Comparison of ENCODE assay signal across 8 cellular contexts in the genomic region with DNA sequence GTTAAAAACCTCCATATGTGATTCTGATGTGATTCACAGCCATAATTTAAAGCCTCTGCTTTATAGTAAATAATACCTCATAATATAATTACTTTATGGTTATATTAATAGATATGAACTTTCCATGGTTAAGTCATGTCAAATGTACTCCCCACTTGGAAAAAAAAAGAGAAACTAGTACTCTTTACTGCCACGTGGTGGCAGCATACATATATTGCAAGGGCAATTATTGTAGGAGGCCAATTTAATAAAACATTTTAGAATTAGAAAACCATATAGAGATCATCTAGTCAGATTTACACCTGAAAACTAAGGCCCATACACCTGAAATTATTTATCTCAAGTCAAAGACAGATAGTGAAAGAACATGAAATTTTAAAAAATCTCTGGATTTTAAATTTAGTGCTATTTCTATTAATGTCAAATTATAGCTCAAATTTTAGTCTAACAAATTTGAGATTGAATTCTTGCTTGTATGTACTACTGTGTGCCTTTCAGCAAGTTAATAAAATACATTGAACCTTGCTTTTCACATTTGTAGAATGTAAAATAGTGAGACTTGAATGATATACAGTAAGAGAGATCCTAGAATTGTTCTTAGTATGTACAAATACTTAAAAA.
DNase-seq lines count a peak whose midpoint lies in the region; ATAC-seq and TF ChIP-seq lines count a peak whose summit lies in the region.

No MANE protein-coding gene starts in this region.

- DNase-seq in AG04450 (ENCODE audit: low read depth, low spot score) (no peak), GM03348 (ENCODE audit: low spot score) (peak; percentile 29), KBM-7 (peak; percentile 19), fibroblast of villous mesenchyme (ENCODE audit: low read depth) (peak; percentile 45), spleen (no peak), GOT3 (lab: John Stamatoyannopoulos, UW) (no peak)

- no peaks in the 10 kb centered on the region for H3K4me1 ChIP-seq in spleen

- no peaks in the 10 kb centered on the region for H3F3A ChIP-seq in SU-DHL-6 (ENCODE audit: insufficient read depth)

- WGBS in spleen, 5 donors = 0 to 2% (median 0%) methylated on average over 1 of the region's 1 CpG

- no peak overlapping the region for H3K9ac ChIP-seq in SU-DHL-6 (ENCODE audit: low read length)

- H3K27me3 ChIP-seq in AG04450 (ENCODE audit: control insufficient read depth, insufficient read depth, low read length) (no peaks in the 10 kb centered on the region), SU-DHL-6 (ENCODE audit: low read length) (no peaks in the 10 kb centered on the region), spleen (replicated peaks in 1 of 7) (no peaks in the 10 kb centered on the region)

- TF ChIP-seq POLR2A in spleen (IDR thresholded peaks at IDR 0.05) = no peak

- POLR2A ChIA-PET in AG04450 (lab: Yijun Ruan, JAX) = interaction anchor here (0.7 kb wide), 1 partner anchor 603 kb away, joined by 3 read pairs; a partner anchor contains a TSS

- intact Hi-C loops in spleen (cut with DNase I; ENCODE audit: low total_unique reads) = no loop called here

- in situ Hi-C loops in KBM-7 (cut with MboI; ENCODE audit: low pct_unique_long_range_greater_than_20kb, low sequenced_read_pairs) = no loop called here

- no peak overlapping the region for H3K27ac ChIP-seq in AG04450 (ENCODE audit: low read depth, low read length)
- H3K27ac ChIP-seq in SU-DHL-6 (ENCODE audit: low read depth, low read length) = no peak overlapping the region
- no peak overlapping the region for H3K27ac ChIP-seq in spleen

- H3K9me3 ChIP-seq in AG04450 (ENCODE audit: control insufficient read depth, insufficient read depth, low read length) (peaks cover 6% of the 10 kb centered on the region; the same call in 1 of the 2 replicates), SU-DHL-6 (ENCODE audit: insufficient read depth, low read length) (no peaks in the 10 kb centered on the region), spleen (peaks cover 0 to 27% (median 14%) of the 10 kb centered on the region in 8 donors)

- ATAC-seq in HG02970 (IDR thresholded peaks at IDR 0.05; ENCODE audit: low FRiP score, unreplicated experiment) = no peak

- CTCF ChIA-PET in AG04450 (lab: Charles Lee) = interaction anchor here (0.6 to 2.4 kb wide), 15 partner anchors 10 to 1950 kb away, joined by 3 to 14 read pairs (median 3); no protein-coding TSS in a partner anchor

- no peaks in the 10 kb centered on the region for H4K20me1 ChIP-seq in SU-DHL-6 (ENCODE audit: low read depth, low read length)

- no peak overlapping the region for H2AFZ ChIP-seq in SU-DHL-6 (ENCODE audit: low read depth, low read length, severe bottlenecking)

- TF ChIP-seq CTCF in AG04450 (IDR thresholded peaks at IDR 0.05; ENCODE audit: low read depth, low read length) (peak; percentile 80), SU-DHL-6 (IDR thresholded peaks at IDR 0.05; ENCODE audit: insufficient read depth, low read length, poor library complexity, severe bottlenecking) (peak; percentile 60), fibroblast of villous mesenchyme (IDR thresholded peaks at IDR 0.05; ENCODE audit: insufficient read depth, low read depth, low read length) (peak; percentile 68), spleen (IDR thresholded peaks at IDR 0.05 in 8 of 11, conservative IDR thresholded peaks at IDR 0.05 in 3 of 11) (peak; percentile 36 to 77 (median 60))

- H3K79me2 ChIP-seq in SU-DHL-6 (ENCODE audit: insufficient read depth, low read length) = no peaks in the 10 kb centered on the region

- H3K4me3 ChIP-seq in AG04450 (ENCODE audit: low read depth, low read length) = no peak overlapping the region
- no peak overlapping the region for H3K4me3 ChIP-seq in SU-DHL-6 (ENCODE audit: insufficient read depth, low read length, poor library complexity, severe bottlenecking)
- no peak overlapping the region for H3K4me3 ChIP-seq in fibroblast of villous mesenchyme (ENCODE audit: low read depth, low read length)
- no peak overlapping the region for H3K4me3 ChIP-seq in spleen

- H3K9me2 ChIP-seq in SU-DHL-6 (replicated peaks; ENCODE audit: insufficient read depth, low read length) = no peaks in the 10 kb centered on the region

- no peak overlapping the region for H3K4me2 ChIP-seq in SU-DHL-6 (ENCODE audit: low read depth, low read length, poor library complexity, severe bottlenecking)

- H3K36me3 ChIP-seq in SU-DHL-6 (ENCODE audit: low read length) (no peaks in the 10 kb centered on the region), spleen (no peaks in the 10 kb centered on the region)

Comparison
In these comparisons a context has a peak if more than half of its experiments do, and no peak if none do; other contexts are left out.
1. DNase-seq: peak in GM03348 (single experiment), KBM-7 (single experiment) and fibroblast of villous mesenchyme (single experiment); none in AG04450 (single experiment), spleen (single experiment) and GOT3 (single experiment).
2. Peak in every context shown above with its lines, with median percentiles within 50 percentile points of each other: CTCF ChIP-seq.